ENCODE assay signal across 8 cellular contexts in genomic region chr2:105775809-105776559, GRCh38. TPM values are rescaled to one million over a fixed set of nuclear protein-coding genes. Genes with fewer than 3 reads are reported as not detected.
DNase-seq lines count a peak whose midpoint lies in the region; ATAC-seq and TF ChIP-seq lines count a peak whose summit lies in the region.

No MANE protein-coding gene starts in this region.

- ATAC-seq in GM19351 (IDR thresholded peaks at IDR 0.05; ENCODE audit: unreplicated experiment) (peak; percentile 57), HG03432 (IDR thresholded peaks at IDR 0.05; ENCODE audit: unreplicated experiment) (peak; percentile 41), body of pancreas (no peak)

- peak overlapping the region; percentile 73; the same call in 1 of the 2 replicates for H3K9ac ChIP-seq in BLaER1

- peaks cover 29% of the 10 kb centered on the region for H3K36me3 ChIP-seq in BLaER1
- no peaks in the 10 kb centered on the region for H3K36me3 ChIP-seq in body of pancreas (replicated peaks in 1 of 2; ENCODE audit: insufficient read depth in 1 of 2, low read depth in 2 of 2)
- no peaks in the 10 kb centered on the region for H3K36me3 ChIP-seq in brain microvascular endothelial cell (replicated peaks)

- H3K27ac ChIP-seq in BLaER1 (peak overlapping the region; percentile 93), body of pancreas (peak overlapping the region in 3 of 4 donors; percentile 25 to 43 (median 38)), brain microvascular endothelial cell (no peak overlapping the region)

- 58 to 77% methylated on average over 10 to 11 of the region's 11 CpGs for WGBS in body of pancreas, 2 donors

- no peaks in the 10 kb centered on the region for H3K27me3 ChIP-seq in BLaER1
- no peaks in the 10 kb centered on the region for H3K27me3 ChIP-seq in body of pancreas
- H3K27me3 ChIP-seq in brain microvascular endothelial cell (replicated peaks), result no peaks in the 10 kb centered on the region

- no peak for TF ChIP-seq POLR2A in body of pancreas (IDR thresholded peaks at IDR 0.05)

- H3K9me3 ChIP-seq in BLaER1 (no peaks in the 10 kb centered on the region), body of pancreas (no peaks in the 10 kb centered on the region)

- peaks cover 100% of the 10 kb centered on the region for H4K20me1 ChIP-seq in BLaER1

- in situ Hi-C loops in brain microvascular endothelial cell (cut with HindIII; ENCODE audit: low pct_ligation_motif_present, low sequenced_read_pairs), result no loop called here

- intact Hi-C loops in body of pancreas (cut with DNase I), result no loop called here

- no peak for TF ChIP-seq CTCF in body of pancreas (IDR thresholded peaks at IDR 0.05)
- no peak for TF ChIP-seq CTCF in brain microvascular endothelial cell (IDR thresholded peaks at IDR 0.05; ENCODE audit: low read depth, low read length, missing control alignments)

- H3K4me3 ChIP-seq in BLaER1 (peak overlapping the region; percentile 44), body of pancreas (no peak overlapping the region), brain microvascular endothelial cell (ENCODE audit: low read depth, low read length) (no peak overlapping the region)

- no peak for DNase-seq in body of pancreas
- no peak for DNase-seq in Ammon's horn (ENCODE audit: low spot score)
- DNase-seq in effector CD4-positive, alpha-beta T cell, result no peak
- no peak for DNase-seq in brain microvascular endothelial cell
- no peak for DNase-seq in GM19238 (ENCODE audit: insufficient read length, low spot score)

- H3K4me1 ChIP-seq in BLaER1 (peaks cover 98% of the 10 kb centered on the region), body of pancreas (peaks cover 65% of the 10 kb centered on the region)

- peak overlapping the region; percentile 93 for H3K4me2 ChIP-seq in BLaER1

RNA-seq across cellular contexts. Expression of gene NCK2, which starts 31.3 kb away (rescaled TPM):
- total RNA-seq in body of pancreas, result 10 to 100 TPM; 36.6 to 42.8 TPM
